26 cellular contexts compared by ENCODE assay signal in genomic region chr2:116877944-116878343, GRCh38.
"Had no signal": no experiment of that assay in that cellular context is flagged by ENCODE, and none has a peak within 500 bp of the region (broad histone marks: within the 10 kb centered on the region; RNA-seq: fewer than 3 reads in every experiment).

No MANE protein-coding gene starts in this region.

- ATAC-seq: effector memory CD8-positive, alpha-beta T cell; esophagus mucosa; foreskin keratinocyte; gastrocnemius medialis; gastroesophageal sphincter; heart left ventricle; heart right ventricle had no signal

- H3K4me1 ChIP-seq: esophagus muscularis mucosa, esophagus squamous epithelium, foreskin keratinocyte, gastrocnemius medialis, gastroesophageal sphincter, heart left ventricle, heart right ventricle had no signal

- H3K27ac ChIP-seq: coronary artery, dorsolateral prefrontal cortex, epithelial cell of prostate, esophagus muscularis mucosa, esophagus squamous epithelium, foreskin keratinocyte, gastrocnemius medialis, gastroesophageal sphincter, heart left ventricle, heart right ventricle had no signal

- H3K36me3 ChIP-seq: esophagus muscularis mucosa, esophagus squamous epithelium, gastrocnemius medialis, gastroesophageal sphincter, heart left ventricle, heart right ventricle had no signal

- DNase-seq: cortex of kidney; dermis blood vessel endothelial cell; dorsolateral prefrontal cortex; effector CD4-positive, alpha-beta T cell; effector CD8-positive, alpha-beta T cell; effector memory CD4-positive, alpha-beta T cell; effector memory CD8-positive, alpha-beta T cell; endodermal cell; erythroblast; esophagus squamous epithelium; foreskin fibroblast; foreskin keratinocyte; foreskin melanocyte; gastrocnemius medialis; glutamatergic neuron; head of caudate nucleus; heart left ventricle; heart right ventricle had no signal

- H3K27me3 ChIP-seq: dorsolateral prefrontal cortex, esophagus muscularis mucosa, esophagus squamous epithelium, foreskin keratinocyte, gastrocnemius medialis, gastroesophageal sphincter, heart left ventricle, heart right ventricle had no signal

- H3K9me3 ChIP-seq: gastrocnemius medialis, gastroesophageal sphincter had no signal

- FAIRE-seq: endometrium, endothelial cell of umbilical vein, frontal cortex had no signal

- H3K4me3 ChIP-seq: coronary artery, dorsolateral prefrontal cortex, esophagus muscularis mucosa, esophagus squamous epithelium, gastrocnemius medialis, gastroesophageal sphincter, heart left ventricle, heart right ventricle had no signal
